19 cellular contexts compared by ENCODE assay signal in the genomic region with DNA sequence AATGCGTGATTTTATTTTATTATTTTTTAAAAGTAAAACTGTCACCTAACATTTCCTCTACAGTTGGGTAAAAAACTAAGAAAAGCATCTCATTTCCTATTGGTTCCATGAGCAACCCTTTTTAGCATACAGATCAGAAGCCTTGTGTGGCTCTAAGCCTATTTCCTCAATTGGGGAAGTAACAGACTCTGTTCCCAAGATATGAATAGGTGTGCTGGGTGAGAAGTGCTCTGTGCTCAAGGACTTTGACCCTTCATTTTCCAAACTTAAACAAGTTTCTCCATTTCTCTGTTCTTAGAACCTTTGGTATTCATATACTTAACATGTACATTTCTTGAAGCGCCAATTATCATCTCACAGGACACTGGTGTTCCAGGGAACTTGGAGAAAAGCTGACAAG. TPM values are rescaled to one million over a fixed set of nuclear protein-coding genes. Genes with fewer than 3 reads are reported as not detected.
DNase-seq lines count a peak whose midpoint lies in the region; ATAC-seq, FAIRE-seq and TF ChIP-seq lines count a peak whose summit lies in the region.
"Had no signal": no experiment of that assay in that cellular context is flagged by ENCODE, and none has a peak within 500 bp of the region (broad histone marks: within the 10 kb centered on the region; RNA-seq: fewer than 3 reads in every experiment).

No MANE protein-coding gene starts in this region.

- H3K27ac Mint-ChIP-seq in endodermal cell: no peak overlapping the region
- H3K27ac Mint-ChIP-seq in effector memory CD8-positive, alpha-beta T cell: no peak overlapping the region
- H3K27ac Mint-ChIP-seq: activated CD4-positive, alpha-beta T cell treated with anti-CD3 and anti-CD28 coated beads, Interleukin-2, amount 10 ng/mL, durations not matched to agents 7 days and 5 days; activated naive CD4-positive, alpha-beta T cell treated with anti-CD3 and anti-CD28 coated beads for 36 hours had no signal

- H3K27me3 ChIP-seq in IMR-90 (ENCODE audit: control insufficient read depth, insufficient read depth, low read length): no peaks in the 10 kb centered on the region
- H3K27me3 ChIP-seq in endodermal cell (ENCODE audit: control insufficient read depth, insufficient read depth, low read length, poor library complexity, severe bottlenecking): no peaks in the 10 kb centered on the region
- H3K27me3 ChIP-seq in osteoblast (ENCODE audit: insufficient read depth, low read length): no peaks in the 10 kb centered on the region
- H3K27me3 ChIP-seq in spleen (replicated peaks in 1 of 7): no peaks in the 10 kb centered on the region

- no peak overlapping the region; the same call in 2 of the 3 replicates for H2BK15ac ChIP-seq in IMR-90 (ENCODE audit: low read depth, low read length)

- H2AK5ac ChIP-seq in IMR-90 (ENCODE audit: low read depth, low read length): no peak overlapping the region

- no peak overlapping the region for H2AK9ac ChIP-seq in IMR-90 (replicated peaks; ENCODE audit: low read depth, low read length, poor library complexity)

- H3K27me3 Mint-ChIP-seq in endodermal cell (ENCODE audit: insufficient read depth): no peaks in the 10 kb centered on the region
- peaks cover 6 to 10% of the 10 kb centered on the region in 2 donors for H3K27me3 Mint-ChIP-seq in effector memory CD8-positive, alpha-beta T cell
- H3K27me3 Mint-ChIP-seq: activated CD4-positive, alpha-beta T cell treated with anti-CD3 and anti-CD28 coated beads, Interleukin-2, amount 10 ng/mL, durations not matched to agents 7 days and 5 days had no signal

- FAIRE-seq in A549 (lab: Jason Lieb, UNC): no peak
- FAIRE-seq: bronchial epithelial cell, D721Med, endothelial cell of umbilical vein had no signal

- BruUV-seq in IMR-90 (replicated peaks; lab: Mats Ljungman, UMichigan): no TSS peak

- H2BK5ac ChIP-seq in IMR-90 (ENCODE audit: low read depth, low read length, poor library complexity, severe bottlenecking): no peak overlapping the region

- TF ChIP-seq RAD21 in A549 (conservative IDR thresholded peaks at IDR 0.05 in 1 of 2, IDR thresholded peaks at IDR 0.05 in 1 of 2): no peak
- TF ChIP-seq RAD21 in IMR-90 (IDR thresholded peaks at IDR 0.05; ENCODE audit: low read length): no peak

- H3K4me2 ChIP-seq in A549 (peak overlapping the region; percentile 73), IMR-90 (ENCODE audit: low read depth, low read length) (no peak overlapping the region), osteoblast (ENCODE audit: insufficient read depth, low read length) (peak overlapping the region; percentile 59)

- 87% methylated on average over 2 of the region's 2 CpGs for WGBS in A549 (ENCODE audit: missing lambda C conversion rate)
- WGBS in IMR-90 (ENCODE audit: extremely low coverage in 2 of 2, insufficient read length in 1 of 2), 2 experiments: no CpG with 5 or more reads among the region's 2 CpGs
- WGBS in endodermal cell (ENCODE audit: insufficient coverage in 1 of 2, insufficient read length in 1 of 2), 2 experiments: 85% methylated on average over 1 of the region's 2 CpGs; no CpG with 5 or more reads in 1 of the 2 experiments
- WGBS in spleen, 5 donors: 84 to 95% (median 90%) methylated on average over 2 of the region's 2 CpGs

- H3K79me1 ChIP-seq in IMR-90 (ENCODE audit: low read depth in 1 of 2, low read length in 2 of 2): 0 out of 4 replicates have a peak, but pooled peaks cover 0 to 7% of the 10 kb centered on the region in 2 experiments

- intact Hi-C loops in IMR-90 (cut with micrococcal nuclease): loop anchor here (5.0 kb wide), 1 partner anchor 64 kb away; no protein-coding TSS in a partner anchor
- intact Hi-C loops in spleen (cut with DNase I; ENCODE audit: low total_unique reads): no loop called here

- no peak overlapping the region for H4K5ac ChIP-seq in IMR-90 (ENCODE audit: low read depth, low read length)

- H2BK20ac ChIP-seq in IMR-90 (ENCODE audit: low read depth, low read length): peak overlapping the region; percentile 56; the same call in 1 of the 2 replicates

- no peak for TF ChIP-seq POLR2A in A549 (IDR thresholded peaks at IDR 0.05; ENCODE audit: low read length)
- no peak for TF ChIP-seq POLR2A in IMR-90 (IDR thresholded peaks at IDR 0.05; ENCODE audit: low read depth, low read length)
- no peak for TF ChIP-seq POLR2A in spleen (IDR thresholded peaks at IDR 0.05)

- H4K91ac ChIP-seq in IMR-90 (ENCODE audit: insufficient read depth, low read depth, low read length): no peak overlapping the region

- H3K27ac ChIP-seq in A549 (peak overlapping the region; percentile 51 to 58; a peak in 3 of 6 replicates), IMR-90 (ENCODE audit: insufficient read depth, low read length) (no peak overlapping the region), endodermal cell (ENCODE audit: low read depth, low read length) (no peak overlapping the region), osteoblast (ENCODE audit: low read depth, low read length) (no peak overlapping the region), spleen (no peak overlapping the region)
- H3K27ac ChIP-seq: C4-2B, VCaP had no signal

- ATAC-seq in A549 (no peak; a peak in 1 of 6 replicates), IMR-90 (ENCODE audit: low read depth) (no peak)
- ATAC-seq in effector memory CD8-positive, alpha-beta T cell (replicated peaks): no peak

- H4K8ac ChIP-seq in IMR-90 (ENCODE audit: low read depth in 2 of 2, low read length in 2 of 2): no peak overlapping the region

- dilution Hi-C loops in IMR-90 (cut with HindIII; ENCODE audit: low sequenced_read_pairs, unreplicated experiment): no loop called here

- peaks cover 42% of the 10 kb centered on the region for H3K4me1 ChIP-seq in A549
- H3K4me1 ChIP-seq in IMR-90 (ENCODE audit: control insufficient read depth, insufficient read depth, low read length): peaks cover 2% of the 10 kb centered on the region; the same call in 1 of the 2 replicates
- no peaks in the 10 kb centered on the region for H3K4me1 ChIP-seq in endodermal cell (ENCODE audit: control insufficient read depth, insufficient read depth, low read length)
- H3K4me1 ChIP-seq in osteoblast (ENCODE audit: insufficient read depth, low read length): peaks cover 11% of the 10 kb centered on the region
- H3K4me1 ChIP-seq in spleen: peaks cover 0 to 49% (median 33%) of the 10 kb centered on the region in 6 donors

- no peak overlapping the region for H3K56ac ChIP-seq in IMR-90 (ENCODE audit: extremely low read depth, insufficient read depth, low read length)

- peaks cover 6% of the 10 kb centered on the region for H3K79me2 ChIP-seq in osteoblast (ENCODE audit: insufficient read depth, low read length)

- H3K4me3 Mint-ChIP-seq in endodermal cell: no peak overlapping the region
- H3K4me3 Mint-ChIP-seq in effector memory CD8-positive, alpha-beta T cell: no peak overlapping the region
- H3K4me3 Mint-ChIP-seq: activated CD4-positive, alpha-beta T cell treated with anti-CD3 and anti-CD28 coated beads, Interleukin-2, amount 10 ng/mL, durations not matched to agents 7 days and 5 days; activated naive CD4-positive, alpha-beta T cell treated with anti-CD3 and anti-CD28 coated beads for 36 hours; nephron had no signal

- in situ Hi-C loops in IMR-90 (cut with MboI; ENCODE audit: low sequenced_read_pairs): no loop called here

- no peak for TF ChIP-seq CTCF in A549 (IDR thresholded peaks at IDR 0.05)
- TF ChIP-seq CTCF in IMR-90 (conservative IDR thresholded peaks at IDR 0.05; ENCODE audit: low read depth, low read length): no peak
- TF ChIP-seq CTCF in endodermal cell (conservative IDR thresholded peaks at IDR 0.05): no peak
- TF ChIP-seq CTCF in osteoblast (IDR thresholded peaks at IDR 0.05; ENCODE audit: extremely low read depth, low read depth, low read length): no peak
- TF ChIP-seq CTCF in spleen (IDR thresholded peaks at IDR 0.05 in 8 of 11, conservative IDR thresholded peaks at IDR 0.05 in 3 of 11): no peak

- H2AFZ ChIP-seq in IMR-90 (replicated peaks; ENCODE audit: low read length, poor library complexity) (no peak overlapping the region), osteoblast (ENCODE audit: low read length) (no peak overlapping the region)

- peaks cover 9% of the 10 kb centered on the region for H3K36me3 Mint-ChIP-seq in endodermal cell (ENCODE audit: low read depth)
- no peaks in the 10 kb centered on the region for H3K36me3 Mint-ChIP-seq in effector memory CD8-positive, alpha-beta T cell (ENCODE audit: insufficient read depth)

- no peak overlapping the region for H3K18ac ChIP-seq in IMR-90 (ENCODE audit: low read depth, low read length)

- DNase-seq in A549 (ENCODE audit: low read depth in 1 of 2, low spot score in 1 of 2) (no peak), IMR-90 (no peak), endodermal cell (no peak), osteoblast (ENCODE audit: insufficient read length, low spot score, missing footprints) (no peak), spleen (no peak), HuH-7 (ENCODE audit: low spot score) (no peak)
- no peak for DNase-seq in effector memory CD8-positive, alpha-beta T cell
- no peak for DNase-seq in activated effector memory CD4-positive, alpha-beta T cell treated with anti-CD3 and anti-CD28 coated beads, Interleukin-2, amount 50 U/mL, for 16 hours
- DNase-seq: activated CD4-positive, alpha-beta T cell treated with anti-CD3 and anti-CD28 coated beads, Interleukin-2, amount 10 ng/mL, durations not matched to agents 7 days and 5 days; activated naive CD4-positive, alpha-beta T cell treated with anti-CD3 and anti-CD28 coated beads for 36 hours; activated T-cell treated with anti-CD3 and anti-CD28 coated beads, Interleukin-2, amount 50 U/mL, for 48 hours; cortex of kidney; midbrain had no signal

- CTCF ChIA-PET in A549 (lab: Yijun Ruan, JAX) (no interaction called here), IMR-90 (lab: Yijun Ruan, JAX) (interaction anchor here (0.5 kb wide), 1 partner anchor 128 kb away, joined by 4 read pairs; no protein-coding TSS in a partner anchor)

- H3K14ac ChIP-seq in IMR-90 (replicated peaks; ENCODE audit: low read depth, low read length): peak overlapping the region; percentile 19; the same call in 1 of the 2 replicates

- H4K20me1 ChIP-seq in IMR-90 (ENCODE audit: insufficient read depth, low read length): no peaks in the 10 kb centered on the region
- H4K20me1 ChIP-seq in osteoblast (ENCODE audit: insufficient read depth, low read length): no peaks in the 10 kb centered on the region

- H3K23ac ChIP-seq in IMR-90 (ENCODE audit: low read depth, low read length): peak overlapping the region; percentile 32; the same call in 1 of the 2 replicates

- POLR2A ChIA-PET in A549 (lab: Yijun Ruan, JAX) (interaction anchor here (0.9 kb wide), 1 partner anchor 9 kb away, joined by 3 read pairs; no protein-coding TSS in a partner anchor), IMR-90 (lab: Charles Lee; ENCODE audit: unreplicated experiment) (no interaction called here)

- H3K9ac ChIP-seq in IMR-90 (ENCODE audit: low read depth, low read length) (no peak overlapping the region), endodermal cell (ENCODE audit: extremely low read depth, low read length, poor library complexity, severe bottlenecking) (no peak overlapping the region)

- no peak for TF ChIP-seq EP300 in A549 (IDR thresholded peaks at IDR 0.05)

- no peak overlapping the region for H3K4ac ChIP-seq in IMR-90 (ENCODE audit: low read depth, low read length)

- peak overlapping the region; percentile 58 for H2BK120ac ChIP-seq in IMR-90 (ENCODE audit: low read depth, low read length)

- H3K9me3 Mint-ChIP-seq in endodermal cell: peaks cover 6% of the 10 kb centered on the region
- no peaks in the 10 kb centered on the region for H3K9me3 Mint-ChIP-seq in effector memory CD8-positive, alpha-beta T cell
- H3K9me3 Mint-ChIP-seq: activated CD4-positive, alpha-beta T cell treated with anti-CD3 and anti-CD28 coated beads, Interleukin-2, amount 10 ng/mL, durations not matched to agents 7 days and 5 days; activated naive CD4-positive, alpha-beta T cell treated with anti-CD3 and anti-CD28 coated beads for 36 hours; nephron had no signal

- peaks cover 39% of the 10 kb centered on the region for H3K4me1 Mint-ChIP-seq in endodermal cell
- no peaks in the 10 kb centered on the region for H3K4me1 Mint-ChIP-seq in effector memory CD8-positive, alpha-beta T cell (ENCODE audit: low read depth in 2 of 2)

- no peak overlapping the region for H3K4me3 ChIP-seq in A549
- no peak overlapping the region for H3K4me3 ChIP-seq in IMR-90 (ENCODE audit: insufficient read depth, low read depth, low read length)
- peak overlapping the region; percentile 30 for H3K4me3 ChIP-seq in endodermal cell (ENCODE audit: low read length)
- H3K4me3 ChIP-seq in osteoblast (ENCODE audit: insufficient read depth, low read length): no peak overlapping the region
- no peak overlapping the region for H3K4me3 ChIP-seq in spleen

- H3K36me3 ChIP-seq in IMR-90 (ENCODE audit: control insufficient read depth, insufficient read depth, low read length): no peaks in the 10 kb centered on the region
- no peaks in the 10 kb centered on the region for H3K36me3 ChIP-seq in endodermal cell (ENCODE audit: control insufficient read depth, insufficient read depth, low read length)
- H3K36me3 ChIP-seq in osteoblast (ENCODE audit: insufficient read depth, low read length): no peaks in the 10 kb centered on the region
- no peaks in the 10 kb centered on the region for H3K36me3 ChIP-seq in spleen

- no peaks in the 10 kb centered on the region for H3K9me3 ChIP-seq in A549
- H3K9me3 ChIP-seq in IMR-90 (ENCODE audit: control insufficient read depth, insufficient read depth, low read length): no peaks in the 10 kb centered on the region
- H3K9me3 ChIP-seq in endodermal cell (ENCODE audit: control insufficient read depth, low read length): peaks cover 6% of the 10 kb centered on the region
- no peaks in the 10 kb centered on the region for H3K9me3 ChIP-seq in osteoblast (ENCODE audit: low read depth, low read length)
- no peaks in the 10 kb centered on the region for H3K9me3 ChIP-seq in spleen

- 0 out of 2 replicates have a peak, but pooled peaks cover 6% of the 10 kb centered on the region for H3K9me1 ChIP-seq in IMR-90 (ENCODE audit: insufficient read depth, low read length)

RNA-seq across cellular contexts. Expression of a gene that starts 24.1 kb away (rescaled TPM):
- polyA plus RNA-seq in A549 (2011; rRNA removed) (11.8 and 16.1 TPM in 2 replicates), A549 (2017; fragmentation: RNase III; extraction: RNeasy Plus Mini Kit Qiagen cat#74134 plus additional on column Dnase treatment) (9.0 to 11.5 TPM (median 10.8 TPM) in 3 replicates), IMR-90 (2012; rRNA removed) (0.90 and 1.3 TPM in 2 replicates), spleen (1 to 10 TPM; 3.7 to 8.7 (median 5.6) TPM)
- 3.1 and 3.2 TPM in 2 replicates for polyA plus RNA-seq in A549 (2012; cell fraction: cytosol; rRNA removed)
- polyA plus RNA-seq in A549 (2012; cell fraction: nucleus; rRNA removed): 1.8 and 3.5 TPM in 2 replicates
- 12.3 and 14.6 TPM in 2 replicates for polyA minus RNA-seq in A549 (2011; rRNA and poly(A)+ RNA removed)
- total RNA-seq in IMR-90 (2012; rRNA removed) (2.9 and 3.3 TPM in 2 replicates), endodermal cell (10 to 100 TPM; 28.7 to 31.6 TPM), osteoblast (24.5 and 25.7 TPM in 2 replicates), spleen (10 to 100 TPM in 4 of 7 donors, 1 to 10 TPM in 3; 7.8 to 34.8 (median 10.1) TPM)
- polyA plus RNA-seq in IMR-90 (2012; cell fraction: cytosol; rRNA removed): 0.29 and 0.35 TPM in 2 replicates
- 0.13 and 0.99 TPM in 2 replicates for polyA plus RNA-seq in IMR-90 (2012; cell fraction: nucleus; rRNA removed; ENCODE audit: low replicate concordance)
- 8.4 TPM for polyA plus RNA-seq in endodermal cell (2013, experiment 1 of 2)
- 8.3 TPM for polyA plus RNA-seq in endodermal cell (2013, experiment 2 of 2)

Comparison
In these comparisons a context has a peak if more than half of its experiments do, and no peak if none do; other contexts are left out.
1. H3K27ac ChIP-seq: peak in A549 (2 of 2); none in IMR-90 (single experiment), endodermal cell (single experiment), osteoblast (single experiment) and spleen (0 of 8).